Comparison of ENCODE assay signal across 23 cellular contexts in genomic region chr9:72352911-72353388, GRCh38. TPM values are rescaled to one million over a fixed set of nuclear protein-coding genes. Genes with fewer than 3 reads are reported as not detected.
DNase-seq lines count a peak whose midpoint lies in the region; ATAC-seq and TF ChIP-seq lines count a peak whose summit lies in the region.
"Had no signal": no experiment of that assay in that cellular context is flagged by ENCODE, and none has a peak within 500 bp of the region (broad histone marks: within the 10 kb centered on the region; RNA-seq: fewer than 3 reads in every experiment).

No MANE protein-coding gene starts in this region.

- peaks cover 26 to 56% of the 10 kb centered on the region in 2 donors for H3K4me1 Mint-ChIP-seq in immature natural killer cell
- peaks cover 33% of the 10 kb centered on the region for H3K4me1 Mint-ChIP-seq in activated naive CD8-positive, alpha-beta T cell treated with anti-CD3 and anti-CD28 coated beads for 36 hours

- H3K36me3 Mint-ChIP-seq in immature natural killer cell = peaks cover 19 to 41% (median 19%) of the 10 kb centered on the region in 3 donors
- H3K36me3 Mint-ChIP-seq in activated naive CD8-positive, alpha-beta T cell treated with anti-CD3 and anti-CD28 coated beads for 36 hours = peaks cover 44% of the 10 kb centered on the region

- DNase-seq in cardiac muscle cell (ENCODE audit: low read depth in 1 of 2, low spot score in 1 of 2) (no peak), left ventricle myocardium superior (no peak), astrocyte of the hippocampus (ENCODE audit: low read depth, low spot score) (peak; percentile 31), immature natural killer cell (no peak), NCI-H128 (lab: John Stamatoyannopoulos, UW; ENCODE audit: unreplicated experiment) (no peak), Kasumi-1 (lab: John Stamatoyannopoulos, UW) (no peak), NCI-H2196 (lab: John Stamatoyannopoulos, UW; ENCODE audit: unreplicated experiment) (no peak)
- no peak for DNase-seq in activated naive CD8-positive, alpha-beta T cell treated with anti-CD3 and anti-CD28 coated beads for 36 hours
- DNase-seq: activated CD4-positive, CD25-positive, alpha-beta regulatory T cell; activated CD8-positive, alpha-beta memory T cell treated with anti-CD3 and anti-CD28 coated beads, Interleukin-2, amount 10 ng/mL, durations not matched to agents 7 days and 5 days; activated effector memory CD4-positive, alpha-beta T cell treated with anti-CD3 and anti-CD28 coated beads, Interleukin-2, amount 50 U/mL, for 16 hours; dermis blood vessel endothelial cell; left cardiac atrium; NCI-H187 treated with DMSO at 0.1 percent for 48 hours; NCI-H526 treated with DMSO at 0.1 percent for 48 hours; Peyer's patch; spleen; T-helper 1 cell had no signal

- H3K9me3 ChIP-seq in cardiac muscle cell (ENCODE audit: low read depth) = no peaks in the 10 kb centered on the region
- H3K9me3 ChIP-seq: ascending aorta, esophagus muscularis mucosa, Peyer's patch, spleen had no signal

- H3K4me3 Mint-ChIP-seq in immature natural killer cell = no peak overlapping the region
- H3K4me3 Mint-ChIP-seq in activated naive CD8-positive, alpha-beta T cell treated with anti-CD3 and anti-CD28 coated beads for 36 hours = no peak overlapping the region
- H3K4me3 Mint-ChIP-seq: activated CD8-positive, alpha-beta memory T cell treated with anti-CD3 and anti-CD28 coated beads, Interleukin-2, amount 10 ng/mL, durations not matched to agents 7 days and 5 days; stimulated activated memory B cell treated with anti-CD40 and anti-IgM and Interleukin-4, amounts not matched to agents 10 μg/mL and 1 μg/mL and 100 μg/mL, for 72 hours had no signal

- no peak for ATAC-seq in left ventricle myocardium superior
- ATAC-seq: activated CD8-positive, alpha-beta memory T cell treated with anti-CD3 and anti-CD28 coated beads, Interleukin-2, amount 10 ng/mL, durations not matched to agents 7 days and 5 days; left cardiac atrium; stimulated activated memory B cell treated with anti-CD40 and anti-IgM and Interleukin-4, amounts not matched to agents 10 μg/mL and 1 μg/mL and 100 μg/mL, for 72 hours had no signal

- no peak overlapping the region for H3K4me3 ChIP-seq in cardiac muscle cell
- H3K4me3 ChIP-seq: ascending aorta, esophagus muscularis mucosa, Peyer's patch, spleen had no signal

- H3K36me3 ChIP-seq in cardiac muscle cell = peaks cover 37% of the 10 kb centered on the region

- TF ChIP-seq CTCF in cardiac muscle cell (IDR thresholded peaks at IDR 0.05; ENCODE audit: low read depth, low read length) = no peak

- peak overlapping the region; percentile 9 for H3K27ac ChIP-seq in cardiac muscle cell
- H3K27ac ChIP-seq: ascending aorta, parathyroid adenoma, Peyer's patch had no signal

- no peaks in the 10 kb centered on the region for H3K9me3 Mint-ChIP-seq in immature natural killer cell
- no peaks in the 10 kb centered on the region for H3K9me3 Mint-ChIP-seq in activated naive CD8-positive, alpha-beta T cell treated with anti-CD3 and anti-CD28 coated beads for 36 hours
- H3K9me3 Mint-ChIP-seq: stimulated activated memory B cell treated with anti-CD40 and anti-IgM and Interleukin-4, amounts not matched to agents 10 μg/mL and 1 μg/mL and 100 μg/mL, for 72 hours; type B pancreatic cell had no signal

- intact Hi-C loops in left ventricle myocardium superior (cut with micrococcal nuclease) = no loop called here

- peaks cover 0 to 2% (median 0%) of the 10 kb centered on the region in 3 donors for H3K27me3 Mint-ChIP-seq in immature natural killer cell (ENCODE audit: low read depth in 3 of 3)
- no peaks in the 10 kb centered on the region for H3K27me3 Mint-ChIP-seq in activated naive CD8-positive, alpha-beta T cell treated with anti-CD3 and anti-CD28 coated beads for 36 hours
- H3K27me3 Mint-ChIP-seq: activated CD8-positive, alpha-beta memory T cell treated with anti-CD3 and anti-CD28 coated beads, Interleukin-2, amount 10 ng/mL, durations not matched to agents 7 days and 5 days; stimulated activated memory B cell treated with anti-CD40 and anti-IgM and Interleukin-4, amounts not matched to agents 10 μg/mL and 1 μg/mL and 100 μg/mL, for 72 hours; type B pancreatic cell had no signal

- H3K27me3 ChIP-seq in cardiac muscle cell = no peaks in the 10 kb centered on the region
- H3K27me3 ChIP-seq: ascending aorta, esophagus muscularis mucosa, Peyer's patch, spleen had no signal

- peaks cover 9% of the 10 kb centered on the region for H3K4me1 ChIP-seq in cardiac muscle cell (ENCODE audit: low read depth)
- H3K4me1 ChIP-seq: parathyroid adenoma had no signal

- H3K27ac Mint-ChIP-seq in immature natural killer cell = peak overlapping the region in 4 of 6 donors; percentile 46 to 62 (median 56)
- no peak overlapping the region for H3K27ac Mint-ChIP-seq in activated naive CD8-positive, alpha-beta T cell treated with anti-CD3 and anti-CD28 coated beads for 36 hours
- H3K27ac Mint-ChIP-seq: activated CD8-positive, alpha-beta memory T cell treated with anti-CD3 and anti-CD28 coated beads, Interleukin-2, amount 10 ng/mL, durations not matched to agents 7 days and 5 days; stimulated activated memory B cell treated with anti-CD40 and anti-IgM and Interleukin-4, amounts not matched to agents 10 μg/mL and 1 μg/mL and 100 μg/mL, for 72 hours had no signal

RNA-seq across cellular contexts. Expression of gene ZFAND5, which starts 12.1 kb away (rescaled TPM):
- total RNA-seq in cardiac muscle cell (174 and 188 TPM in 2 replicates), left ventricle myocardium superior (174 TPM)
- polyA plus RNA-seq in cardiac muscle cell (152 and 173 TPM in 2 replicates), immature natural killer cell (10 to 100 TPM; 44.2 to 95.7 (median 53.7) TPM)
- 10 to 100 TPM; 95.2 to 96.0 TPM for total RNA-seq in activated naive CD8-positive, alpha-beta T cell treated with anti-CD3 and anti-CD28 coated beads for 36 hours
